Comparison of ENCODE assay signal across 8 cellular contexts in the genomic region with DNA sequence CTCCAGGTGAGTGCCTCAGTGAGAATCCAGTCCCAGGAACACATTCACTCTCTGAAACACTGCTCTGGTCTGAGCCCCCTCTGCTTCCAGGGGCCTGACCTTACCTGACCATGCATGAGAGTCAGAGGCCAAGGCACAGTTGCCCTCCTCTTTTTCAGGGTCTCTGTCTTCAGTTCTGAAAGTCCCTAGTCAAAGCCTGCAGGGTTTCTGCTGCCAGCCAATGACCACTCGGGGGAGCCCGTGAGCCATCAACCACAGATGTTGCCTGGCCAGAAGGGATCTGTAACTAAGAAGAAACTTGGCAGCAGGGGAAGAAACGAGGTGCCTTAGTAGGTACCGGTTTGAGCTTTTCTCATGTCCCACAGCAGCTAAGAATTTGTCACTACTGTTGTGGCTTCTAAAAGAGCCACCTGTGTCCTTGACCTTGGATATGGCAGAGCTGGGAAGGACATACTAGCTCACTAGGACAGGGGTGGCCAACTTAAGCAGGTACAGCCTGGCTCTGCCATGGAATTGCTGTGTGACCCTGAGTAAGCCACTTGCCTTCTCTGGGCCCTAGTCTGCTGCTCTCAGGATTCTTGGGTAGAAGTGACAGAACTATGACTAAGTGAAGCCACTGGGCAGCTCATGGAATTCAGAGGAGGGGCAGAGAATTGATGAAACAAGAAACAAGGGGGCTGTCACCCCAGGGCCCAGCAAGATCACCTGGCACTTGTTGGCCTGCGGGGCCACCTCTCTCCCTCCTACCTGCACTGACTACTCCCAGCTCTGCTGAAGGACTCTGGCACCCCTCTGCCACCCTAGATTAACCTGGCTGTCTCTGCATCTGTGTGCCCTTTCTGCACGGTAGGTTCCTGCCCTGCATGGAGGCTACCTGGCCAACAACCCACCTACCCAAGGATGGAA.
A peak's percentile ranks its signal among the peaks of the same experiment; 100 is the strongest.
DNase-seq lines count a peak whose midpoint lies in the region; ATAC-seq and TF ChIP-seq lines count a peak whose summit lies in the region.

No MANE protein-coding gene starts in this region.

- no peaks in the 10 kb centered on the region for H3K36me3 Mint-ChIP-seq in natural killer cell
- H3K36me3 Mint-ChIP-seq in stimulated activated naive B cell treated with anti-CD40 and anti-IgM and Interleukin-4, amounts not matched to agents 10 μg/mL and 1 μg/mL and 100 μg/mL, for 72 hours, result no peaks in the 10 kb centered on the region

- intact Hi-C loops in natural killer cell (cut with micrococcal nuclease), result loop anchor here (1.0 kb wide), 1 partner anchor 385 kb away; no protein-coding TSS in a partner anchor

- no peak overlapping the region for H3K4me3 Mint-ChIP-seq in natural killer cell
- H3K4me3 Mint-ChIP-seq in stimulated activated naive B cell treated with anti-CD40 and anti-IgM and Interleukin-4, amounts not matched to agents 10 μg/mL and 1 μg/mL and 100 μg/mL, for 72 hours, result no peak overlapping the region

- in situ Hi-C loops in G401 (cut with HindIII; ENCODE audit: low sequenced_read_pairs), result no loop called here

- H3K27me3 Mint-ChIP-seq in natural killer cell (ENCODE audit: low read depth in 2 of 2), result peaks cover 25 to 50% of the 10 kb centered on the region in 2 donors
- H3K27me3 Mint-ChIP-seq in stimulated activated naive B cell treated with anti-CD40 and anti-IgM and Interleukin-4, amounts not matched to agents 10 μg/mL and 1 μg/mL and 100 μg/mL, for 72 hours, result peaks cover 50 to 60% of the 10 kb centered on the region in 2 donors

- no peaks in the 10 kb centered on the region for H3K4me1 Mint-ChIP-seq in natural killer cell
- no peaks in the 10 kb centered on the region for H3K4me1 Mint-ChIP-seq in stimulated activated naive B cell treated with anti-CD40 and anti-IgM and Interleukin-4, amounts not matched to agents 10 μg/mL and 1 μg/mL and 100 μg/mL, for 72 hours

- DNase-seq in G401 (ENCODE audit: low spot score) (peak; percentile 65), NOMO-1 treated with DMSO at 0.1 percent for 48 hours (lab: John Stamatoyannopoulos, UW; ENCODE audit: unreplicated experiment) (peak; percentile 50), activated T-cell treated with anti-CD3 and anti-CD28 coated beads for 48 hours (ENCODE audit: low read depth) (peak; percentile 54), fibroblast of gingiva (ENCODE audit: low read depth) (peak; percentile 49), natural killer cell (peak; percentile 69)
- DNase-seq in stimulated activated naive B cell treated with anti-CD40 and anti-IgM and Interleukin-4, amounts not matched to agents 10 μg/mL and 1 μg/mL and 100 μg/mL, for 72 hours, result peak; percentile 59

- H3K9me3 Mint-ChIP-seq in natural killer cell, result no peaks in the 10 kb centered on the region
- H3K9me3 Mint-ChIP-seq in stimulated activated naive B cell treated with anti-CD40 and anti-IgM and Interleukin-4, amounts not matched to agents 10 μg/mL and 1 μg/mL and 100 μg/mL, for 72 hours, result no peaks in the 10 kb centered on the region

- H3K27ac Mint-ChIP-seq in natural killer cell, result no peak overlapping the region
- no peak overlapping the region for H3K27ac Mint-ChIP-seq in stimulated activated naive B cell treated with anti-CD40 and anti-IgM and Interleukin-4, amounts not matched to agents 10 μg/mL and 1 μg/mL and 100 μg/mL, for 72 hours

- ATAC-seq in HG03354 (IDR thresholded peaks at IDR 0.05; ENCODE audit: poor library complexity, severe bottlenecking, unreplicated experiment), result peak; percentile 83
- ATAC-seq in natural killer cell, result peak; percentile 65 to 85 (median 67)
- ATAC-seq in stimulated activated naive B cell treated with anti-CD40 and anti-IgM and Interleukin-4, amounts not matched to agents 10 μg/mL and 1 μg/mL and 100 μg/mL, for 72 hours (replicated peaks), result peak; percentile 90 to 91
- ATAC-seq in GM19452 (IDR thresholded peaks at IDR 0.05; ENCODE audit: unreplicated experiment), result no peak

- peak; percentile 67 for TF ChIP-seq CTCF in natural killer cell (IDR thresholded peaks at IDR 0.05)
